In genomic region chr12:58502857-58503256, GRCh38 we compare ENCODE assay signal across 14 cellular contexts.
DNase-seq lines count a peak whose midpoint lies in the region; ATAC-seq and TF ChIP-seq lines count a peak whose summit lies in the region.
"Had no signal": no experiment of that assay in that cellular context is flagged by ENCODE, and none has a peak within 500 bp of the region (broad histone marks: within the 10 kb centered on the region; RNA-seq: fewer than 3 reads in every experiment).

No MANE protein-coding gene starts in this region.

- H2AFZ ChIP-seq in neural cell (ENCODE audit: low read depth, low read length): no peak overlapping the region

- DNase-seq in AG10803 (ENCODE audit: low read depth) (peak; percentile 41), M059J (ENCODE audit: low read depth) (peak; percentile 51), choroid plexus epithelial cell (ENCODE audit: low read depth) (peak; percentile 28), COR-L47 (lab: John Stamatoyannopoulos, UW) (no peak)
- no peak for DNase-seq in activated CD8-positive, alpha-beta memory T cell treated with anti-CD3 and anti-CD28 coated beads, Interleukin-2, amount 50 U/mL, for 4 hours
- DNase-seq: activated CD8-positive, alpha-beta T cell treated with anti-CD3 and anti-CD28 coated beads for 36 hours; adrenal gland; Calu3; occipital lobe; T-cell; uterus had no signal

- H3K27ac ChIP-seq in neural cell (ENCODE audit: low read length): peak overlapping the region; percentile 22
- H3K27ac ChIP-seq: adrenal gland, uterus had no signal

- no peaks in the 10 kb centered on the region for H3F3A ChIP-seq in neural cell (ENCODE audit: insufficient read depth, low read length, poor library complexity, severe bottlenecking)

- no peaks in the 10 kb centered on the region for H3K36me3 ChIP-seq in neural cell (ENCODE audit: insufficient read depth, low read length)
- H3K36me3 ChIP-seq: adrenal gland, uterus had no signal

- no peak for TF ChIP-seq RAD21 in neural cell (conservative IDR thresholded peaks at IDR 0.05)

- ATAC-seq in GM21786 (IDR thresholded peaks at IDR 0.05; ENCODE audit: unreplicated experiment): no peak
- ATAC-seq in HG03354 (IDR thresholded peaks at IDR 0.05; ENCODE audit: poor library complexity, severe bottlenecking, unreplicated experiment): no peak
- ATAC-seq: activated CD8-positive, alpha-beta T cell treated with anti-CD3 and anti-CD28 coated beads for 36 hours; T-cell had no signal

- H3K9me3 ChIP-seq in neural cell (ENCODE audit: low read length): no peaks in the 10 kb centered on the region
- H3K9me3 ChIP-seq: adrenal gland, uterus had no signal

- H3K4me3 ChIP-seq in AG10803 (ENCODE audit: low read length): no peak overlapping the region
- H3K4me3 ChIP-seq in choroid plexus epithelial cell (ENCODE audit: low read depth, low read length): no peak overlapping the region
- H3K4me3 ChIP-seq in neural cell (ENCODE audit: low read length): no peak overlapping the region
- H3K4me3 ChIP-seq: adrenal gland, uterus had no signal

- no peak for TF ChIP-seq EP300 in neural cell (conservative IDR thresholded peaks at IDR 0.05; ENCODE audit: poor library complexity, severe bottlenecking)

- no peak overlapping the region for H3K9ac ChIP-seq in neural cell (ENCODE audit: low read length)

- H3K9me2 ChIP-seq in neural cell (ENCODE audit: insufficient read depth, low read length): no peaks in the 10 kb centered on the region

- H3K4me2 ChIP-seq in neural cell (ENCODE audit: low read length): no peak overlapping the region

- TF ChIP-seq CTCF in AG10803 (conservative IDR thresholded peaks at IDR 0.05; ENCODE audit: low read length) (no peak), choroid plexus epithelial cell (conservative IDR thresholded peaks at IDR 0.05; ENCODE audit: low read depth, low read length) (no peak), neural cell (IDR thresholded peaks at IDR 0.05; ENCODE audit: poor library complexity, severe bottlenecking) (no peak)

- no peaks in the 10 kb centered on the region for H3K79me2 ChIP-seq in neural cell (replicated peaks; ENCODE audit: insufficient read depth, low read length)

- H4K20me1 ChIP-seq in neural cell (ENCODE audit: insufficient read depth): no peaks in the 10 kb centered on the region

- no peaks in the 10 kb centered on the region for H3K27me3 ChIP-seq in neural cell (ENCODE audit: insufficient read depth, low read depth, low read length)
- H3K27me3 ChIP-seq: adrenal gland, uterus had no signal

TF ChIP-seq in neural cell, 6 proteins besides CTCF, POLR2A, EP300 and RAD21:
- TF ChIP-seq EZH2 (IDR thresholded peaks at IDR 0.05; ENCODE audit: borderline replicate concordance, insufficient read depth, low read length, poor library complexity, severe bottlenecking) (no peak), SMC3 (conservative IDR thresholded peaks at IDR 0.05; ENCODE audit: poor library complexity) (no peak), TAF1 (IDR thresholded peaks at IDR 0.05; ENCODE audit: low read depth) (no peak), REST (IDR thresholded peaks at IDR 0.05; ENCODE audit: borderline replicate concordance) (no peak), POLR2AphosphoS5 (IDR thresholded peaks at IDR 0.05) (no peak)

Comparison
In these comparisons a context has a peak if more than half of its experiments do, and no peak if none do; other contexts are left out.
1. DNase-seq: peak in AG10803 (single experiment), M059J (single experiment) and choroid plexus epithelial cell (single experiment); none in COR-L47 (single experiment) and activated CD8-positive, alpha-beta memory T cell treated with anti-CD3 and anti-CD28 coated beads, Interleukin-2, amount 50 U/mL, for 4 hours (single experiment).